22 cellular contexts compared by ENCODE assay signal in genomic region chr11:74543991-74544390, GRCh38. TPM values are rescaled to one million over a fixed set of nuclear protein-coding genes. Genes with fewer than 3 reads are reported as not detected.
DNase-seq lines count a peak whose midpoint lies in the region; ATAC-seq and TF ChIP-seq lines count a peak whose summit lies in the region.
"Had no signal": no experiment of that assay in that cellular context is flagged by ENCODE, and none has a peak within 500 bp of the region (broad histone marks: within the 10 kb centered on the region; RNA-seq: fewer than 3 reads in every experiment).

No MANE protein-coding gene starts in this region.

- no peak overlapping the region for H3K27ac ChIP-seq in DND-41 (ENCODE audit: low read length)
- no peak overlapping the region for H3K27ac ChIP-seq in lower lobe of right lung
- H3K27ac ChIP-seq: C4-2B, spleen, VCaP had no signal

- H2AFZ ChIP-seq in DND-41 (ENCODE audit: low read depth, low read length): no peak overlapping the region

- ATAC-seq in DND-41 (ENCODE audit: insufficient read depth, low read depth): no peak
- ATAC-seq in lower lobe of right lung: peak; percentile 61 to 72
- ATAC-seq in GM18873 (IDR thresholded peaks at IDR 0.05; ENCODE audit: low FRiP score, unreplicated experiment): no peak
- ATAC-seq in activated T-cell treated with anti-CD3 and anti-CD28 coated beads, Interleukin-2, amount 50 U/mL, for 4 hours: no peak
- ATAC-seq: Right ventricle myocardium inferior, T-cell had no signal

- peaks cover 29% of the 10 kb centered on the region for H3K9me3 ChIP-seq in DND-41 (ENCODE audit: insufficient read depth, low read length, severe bottlenecking)
- H3K9me3 ChIP-seq in lower lobe of right lung: no peaks in the 10 kb centered on the region
- H3K9me3 ChIP-seq: MG63 had no signal

- no peak overlapping the region for H3K9ac ChIP-seq in DND-41 (ENCODE audit: low read depth, low read length)

- no peaks in the 10 kb centered on the region for H3K36me3 Mint-ChIP-seq in activated T-cell treated with anti-CD3 and anti-CD28 coated beads, Interleukin-2, amount 50 U/mL, for 4 hours (ENCODE audit: insufficient read depth)
- H3K36me3 Mint-ChIP-seq: activated CD4-positive, alpha-beta memory T cell treated with anti-CD3 and anti-CD28 coated beads for 36 hours; T-cell had no signal

- no peaks in the 10 kb centered on the region for H3K4me1 ChIP-seq in DND-41 (ENCODE audit: insufficient read depth, low read length)
- no peaks in the 10 kb centered on the region for H3K4me1 ChIP-seq in lower lobe of right lung
- H3K4me1 ChIP-seq: spleen had no signal

- H3K36me3 ChIP-seq in DND-41 (ENCODE audit: insufficient read depth, low read length) (no peaks in the 10 kb centered on the region), lower lobe of right lung (no peaks in the 10 kb centered on the region)
- H3K36me3 ChIP-seq: MG63, spleen had no signal

- DNase-seq in NCI-H1105 treated with DMSO at 0.1 percent for 48 hours (lab: John Stamatoyannopoulos, UW) (peak; percentile 10), NCI-H1105 (lab: John Stamatoyannopoulos, UW) (no peak), DND-41 (peak; percentile 37), NCI-H69 (lab: John Stamatoyannopoulos, UW) (peak; percentile 26), lower lobe of right lung (no peak), iPS-NIHi7 (ENCODE audit: extremely low spot score) (no peak)
- no peak for DNase-seq in activated T-cell treated with anti-CD3 and anti-CD28 coated beads, Interleukin-2, amount 50 U/mL, for 4 hours
- DNase-seq: activated CD4-positive, alpha-beta memory T cell treated with anti-CD3 and anti-CD28 coated beads for 36 hours; caudate nucleus; effector CD4-positive, alpha-beta T cell; EL; hippocampal formation; kidney; MG63; NCI-H1930; spleen; T-cell had no signal

- H3K27me3 ChIP-seq in DND-41 (ENCODE audit: insufficient read depth, low read length, poor library complexity): no peaks in the 10 kb centered on the region
- no peaks in the 10 kb centered on the region for H3K27me3 ChIP-seq in lower lobe of right lung (ENCODE audit: low read depth)
- H3K27me3 ChIP-seq: MG63, spleen had no signal

- TF ChIP-seq CTCF in DND-41 (IDR thresholded peaks at IDR 0.05; ENCODE audit: borderline replicate concordance, extremely low read depth, low read length, poor library complexity, severe bottlenecking): no peak
- no peak for TF ChIP-seq CTCF in lower lobe of right lung (IDR thresholded peaks at IDR 0.05)

- H3K27me3 Mint-ChIP-seq in activated T-cell treated with anti-CD3 and anti-CD28 coated beads, Interleukin-2, amount 50 U/mL, for 4 hours (ENCODE audit: low read depth): peaks cover 2% of the 10 kb centered on the region
- H3K27me3 Mint-ChIP-seq: activated CD4-positive, alpha-beta memory T cell treated with anti-CD3 and anti-CD28 coated beads for 36 hours had no signal

- no peak overlapping the region for H3K4me2 ChIP-seq in DND-41 (ENCODE audit: insufficient read depth, low read length)

- H4K20me1 ChIP-seq in DND-41 (ENCODE audit: insufficient read depth, low read length): no peaks in the 10 kb centered on the region

- H3K79me2 ChIP-seq in DND-41 (ENCODE audit: insufficient read depth, low read length): no peaks in the 10 kb centered on the region

- H3K4me3 ChIP-seq in DND-41 (ENCODE audit: low read depth in 1 of 2, low read length in 2 of 2) (no peak overlapping the region), lower lobe of right lung (no peak overlapping the region)
- H3K4me3 ChIP-seq: MG63, spleen had no signal

- H3K9me3 Mint-ChIP-seq in activated T-cell treated with anti-CD3 and anti-CD28 coated beads, Interleukin-2, amount 50 U/mL, for 4 hours: peaks cover 12% of the 10 kb centered on the region

- H3K4me1 Mint-ChIP-seq in activated T-cell treated with anti-CD3 and anti-CD28 coated beads, Interleukin-2, amount 50 U/mL, for 4 hours (ENCODE audit: low read depth): no peaks in the 10 kb centered on the region
- H3K4me1 Mint-ChIP-seq: nephron, T-cell had no signal

- intact Hi-C loops in lower lobe of right lung (cut with DNase I): no loop called here

- H3K4me3 Mint-ChIP-seq in activated T-cell treated with anti-CD3 and anti-CD28 coated beads, Interleukin-2, amount 50 U/mL, for 4 hours: no peak overlapping the region
- H3K4me3 Mint-ChIP-seq: activated CD4-positive, alpha-beta memory T cell treated with anti-CD3 and anti-CD28 coated beads for 36 hours; nephron; T-cell had no signal

RNA-seq across cellular contexts. Expression of gene POLD3, which starts 48.4 kb away (rescaled TPM):
- 18.5 TPM for total RNA-seq in lower lobe of right lung
- total RNA-seq in activated T-cell treated with anti-CD3 and anti-CD28 coated beads, Interleukin-2, amount 50 U/mL, for 4 hours: 10 to 100 TPM; 37.5 to 45.7 (median 37.5) TPM

RNA-seq across cellular contexts. Expression of gene LIPT2, which starts 50.5 kb away (rescaled TPM):
- 2.7 TPM for total RNA-seq in lower lobe of right lung
- 1 to 10 TPM; 3.2 to 8.1 (median 5.5) TPM for total RNA-seq in activated T-cell treated with anti-CD3 and anti-CD28 coated beads, Interleukin-2, amount 50 U/mL, for 4 hours

Comparison
In these comparisons a context has a peak if more than half of its experiments do, and no peak if none do; other contexts are left out.
1. DNase-seq: peak in NCI-H1105 treated with DMSO at 0.1 percent for 48 hours (single experiment), DND-41 (single experiment) and NCI-H69 (single experiment); none in NCI-H1105 (single experiment), lower lobe of right lung (single experiment), iPS-NIHi7 (single experiment) and activated T-cell treated with anti-CD3 and anti-CD28 coated beads, Interleukin-2, amount 50 U/mL, for 4 hours (single experiment).
2. ATAC-seq: peak in lower lobe of right lung (2 of 2); none in DND-41 (single experiment), GM18873 (single experiment) and activated T-cell treated with anti-CD3 and anti-CD28 coated beads, Interleukin-2, amount 50 U/mL, for 4 hours (0 of 2).